8 cellular contexts compared by ENCODE assay signal in genomic region chr11:47980907-47981621, GRCh38. TPM values are rescaled to one million over a fixed set of nuclear protein-coding genes. Genes with fewer than 3 reads are reported as not detected.
A peak's percentile ranks its signal among the peaks of the same experiment; 100 is the strongest.
DNase-seq lines count a peak whose midpoint lies in the region; ATAC-seq, FAIRE-seq and TF ChIP-seq lines count a peak whose summit lies in the region.

No MANE protein-coding gene starts in this region.

- H3K4me2 ChIP-seq in endothelial cell of umbilical vein (ENCODE audit: insufficient read depth, low read length), result peak overlapping the region; percentile 43

- BruUV-seq in Calu3 (replicated peaks; lab: Mats Ljungman, UMichigan), result no TSS peak
- no TSS peak for BruUV-seq in endothelial cell of umbilical vein (replicated peaks; lab: Mats Ljungman, UMichigan)

- no peak for TF ChIP-seq POLR2A in endothelial cell of umbilical vein (IDR thresholded peaks at IDR 0.05; ENCODE audit: low read depth, low read length)

- H3K27me3 ChIP-seq in endothelial cell of umbilical vein (ENCODE audit: control insufficient read depth in 2 of 2, insufficient read depth in 2 of 2, low read length in 2 of 2) (no peaks in the 10 kb centered on the region), mucosa of stomach (ENCODE audit: control insufficient read depth, insufficient read depth, low read length) (no peaks in the 10 kb centered on the region)

- H3K79me2 ChIP-seq in endothelial cell of umbilical vein (ENCODE audit: control insufficient read depth, insufficient read depth, low read length), result peaks cover 6% of the 10 kb centered on the region

- H3K36me3 ChIP-seq in endothelial cell of umbilical vein (ENCODE audit: control insufficient read depth in 2 of 2, extremely low read depth in 1 of 2, insufficient read depth in 2 of 2, low read length in 2 of 2) (no peaks in the 10 kb centered on the region), mucosa of stomach (ENCODE audit: control insufficient read depth, insufficient read depth, low read length) (no peaks in the 10 kb centered on the region)

- H3K4me3 ChIP-seq in endothelial cell of umbilical vein (replicated peaks in 1 of 3; ENCODE audit: insufficient read depth in 1 of 3, low read depth in 1 of 3, low read length in 3 of 3), result peak overlapping the region; percentile 56 to 81 (median 62)
- H3K4me3 ChIP-seq in mucosa of stomach (ENCODE audit: low read length), result peak overlapping the region; percentile 84

- peak overlapping the region; percentile 38 for H3K9ac ChIP-seq in endothelial cell of umbilical vein (replicated peaks; ENCODE audit: extremely low read depth, insufficient read depth, low read length)
- peak overlapping the region; percentile 80 for H3K9ac ChIP-seq in mucosa of stomach (ENCODE audit: low read length)

- peaks cover 24% of the 10 kb centered on the region for H3K36me3 Mint-ChIP-seq in Calu3 (ENCODE audit: insufficient read depth, unreplicated experiment)

- H3K27ac ChIP-seq in VCaP (peak overlapping the region; percentile 93), endothelial cell of umbilical vein (ENCODE audit: insufficient read depth, low read depth, low read length) (no peak overlapping the region)

- CTCF ChIA-PET in Calu3 (lab: Charles Lee) (no interaction called here), endothelial cell of umbilical vein (lab: Charles Lee) (interaction anchor here (1.9 kb wide), 1 partner anchor 128 kb away, joined by 5 read pairs; no protein-coding TSS in a partner anchor)

- dilution Hi-C loops in endothelial cell of umbilical vein (cut with MboI; ENCODE audit: extremely low pct_ligation_motif_present, low sequenced_read_pairs), result no loop called here

- H3K4me1 ChIP-seq in endothelial cell of umbilical vein (ENCODE audit: control insufficient read depth, extremely low read depth, insufficient read depth, low read length) (peaks cover 18% of the 10 kb centered on the region), mucosa of stomach (ENCODE audit: control insufficient read depth, insufficient read depth, low read length) (peaks cover 38% of the 10 kb centered on the region)

- no peaks in the 10 kb centered on the region for H3K9me3 Mint-ChIP-seq in Calu3 (ENCODE audit: low read depth, unreplicated experiment)

- DNase-seq in Calu3 (peak; percentile 62), endothelial cell of umbilical vein (ENCODE audit: low read depth, low spot score) (peak; percentile 45), urothelium cell line (ENCODE audit: low spot score) (peak; percentile 79), inferior parietal cortex (ENCODE audit: extremely low spot score) (no peak)

- H3K9me3 ChIP-seq in endothelial cell of umbilical vein (replicated peaks; ENCODE audit: control insufficient read depth, insufficient read depth, low read length) (no peaks in the 10 kb centered on the region), mucosa of stomach (ENCODE audit: control insufficient read depth, low read length) (no peaks in the 10 kb centered on the region)

- no peak for FAIRE-seq in endothelial cell of umbilical vein (lab: Jason Lieb, UNC)
- FAIRE-seq in urothelium cell line (lab: Jason Lieb, UNC), result no peak

- H3K4me1 Mint-ChIP-seq in Calu3 (ENCODE audit: low read depth, unreplicated experiment), result peaks cover 38% of the 10 kb centered on the region

- ATAC-seq in GM19395 (IDR thresholded peaks at IDR 0.05; ENCODE audit: unreplicated experiment), result peak; percentile 54
- peak; percentile 37 for ATAC-seq in HG03460 (IDR thresholded peaks at IDR 0.05; ENCODE audit: unreplicated experiment)

- no peaks in the 10 kb centered on the region for H3K27me3 Mint-ChIP-seq in Calu3 (ENCODE audit: unreplicated experiment)

- H3K9me1 ChIP-seq in endothelial cell of umbilical vein (replicated peaks; ENCODE audit: control insufficient read depth, extremely low read depth, insufficient read depth, low read length), result no peaks in the 10 kb centered on the region

- H3K27ac Mint-ChIP-seq in Calu3 (ENCODE audit: unreplicated experiment), result peak overlapping the region; percentile 60

- intact Hi-C loops in Calu3 (cut with micrococcal nuclease; ENCODE audit: unreplicated experiment), result no loop called here
- intact Hi-C loops in endothelial cell of umbilical vein (cut with micrococcal nuclease), result loop anchor here (1.0 to 5.0 kb wide), 5 partner anchors 34 to 214 kb away; partner anchors contain the start of gene FNBP4

- H4K20me1 ChIP-seq in endothelial cell of umbilical vein (replicated peaks; ENCODE audit: control insufficient read depth, extremely low read depth, insufficient read depth, low read length), result no peaks in the 10 kb centered on the region

- H3K4me3 Mint-ChIP-seq in Calu3 (ENCODE audit: low read depth, unreplicated experiment), result peak overlapping the region; percentile 77

- H2AFZ ChIP-seq in endothelial cell of umbilical vein (ENCODE audit: low read depth, low read length), result peak overlapping the region; percentile 75

- POLR2A ChIA-PET in endothelial cell of umbilical vein (lab: Charles Lee), result no interaction called here

- TF ChIP-seq CTCF in Calu3 (IDR thresholded peaks at IDR 0.05; ENCODE audit: unreplicated experiment) (no peak), VCaP (conservative IDR thresholded peaks at IDR 0.05) (peak; percentile 26), endothelial cell of umbilical vein (IDR thresholded peaks at IDR 0.05; ENCODE audit: extremely low read depth in 1 of 2, insufficient read depth in 1 of 2, low read depth in 1 of 2, low read length in 2 of 2) (peak; percentile 11 to 37)

TF ChIP-seq in endothelial cell of umbilical vein, 7 proteins besides CTCF, POLR2A, EP300 and RAD21:
- no peak for TF ChIP-seq GATA2 (IDR thresholded peaks at IDR 0.05; ENCODE audit: insufficient read depth, insufficient read length, low read depth, low read length)
- no peak for TF ChIP-seq POLR2AphosphoS5 (IDR thresholded peaks at IDR 0.05; ENCODE audit: insufficient read depth, low read depth, low read length)
- TF ChIP-seq MYC (IDR thresholded peaks at IDR 0.05; ENCODE audit: low read depth, low read length), result no peak
- no peak for TF ChIP-seq FOS (IDR thresholded peaks at IDR 0.05; ENCODE audit: borderline replicate concordance, insufficient read depth, low read length)
- TF ChIP-seq JUN (IDR thresholded peaks at IDR 0.05; ENCODE audit: borderline replicate concordance, insufficient read depth, insufficient read length, low read depth), result no peak
- TF ChIP-seq MAX (IDR thresholded peaks at IDR 0.05; ENCODE audit: insufficient read depth, insufficient read length), result no peak
- no peak for TF ChIP-seq EZH2 (IDR thresholded peaks at IDR 0.05; ENCODE audit: borderline replicate concordance, low read depth, low read length, severe bottlenecking)

RNA-seq across cellular contexts. Expression of gene PTPRJ, which starts 0.7 kb away (rescaled TPM):
- total RNA-seq in Calu3 (2022) (42.9 and 59.4 TPM in 2 replicates), endothelial cell of umbilical vein (7.7 and 8.8 TPM in 2 replicates)
- polyA plus RNA-seq in endothelial cell of umbilical vein, result 2.3 and 3.1 TPM in 2 replicates
- 3.2 and 3.4 TPM in 2 replicates for polyA plus RNA-seq in endothelial cell of umbilical vein (2011; cell fraction: cytosol; rRNA removed)
- polyA plus RNA-seq in endothelial cell of umbilical vein (2011; cell fraction: nucleus; rRNA removed), result 5.8 and 6.2 TPM in 2 replicates
- 8.9 and 9.5 TPM in 2 replicates for polyA plus RNA-seq in endothelial cell of umbilical vein (2012)
- 7.1 and 10.1 TPM in 2 replicates for polyA minus RNA-seq in endothelial cell of umbilical vein
- 14.0 TPM for polyA minus RNA-seq in endothelial cell of umbilical vein (2011; cell fraction: cytosol; rRNA and poly(A)+ RNA removed)
- polyA minus RNA-seq in endothelial cell of umbilical vein (2011; cell fraction: nucleus; rRNA and poly(A)+ RNA removed), result 5.7 and 6.3 TPM in 2 replicates
